19 cellular contexts compared by ENCODE assay signal in genomic region chr11:66859686-66860448, GRCh38.
"Had no signal": no experiment of that assay in that cellular context is flagged by ENCODE, and none has a peak within 500 bp of the region (broad histone marks: within the 10 kb centered on the region; RNA-seq: fewer than 3 reads in every experiment).

No MANE protein-coding gene starts in this region.

- ATAC-seq: esophagus mucosa; left lung; stimulated activated effector memory CD8-positive, alpha-beta T cell treated with anti-CD3 and anti-CD28 coated beads, Interleukin-12 subunit alpha, Interleukin-12 subunit beta, amount 100 ng/mL, for 72 hours; T-cell had no signal

- H3K27ac ChIP-seq: left lung, parathyroid adenoma, thyroid gland, uterus had no signal

- H3K4me1 ChIP-seq: parathyroid adenoma had no signal

- H3K4me1 Mint-ChIP-seq: stimulated activated effector memory CD8-positive, alpha-beta T cell treated with anti-CD3 and anti-CD28 coated beads, Interleukin-12 subunit alpha, Interleukin-12 subunit beta, amount 100 ng/mL, for 72 hours had no signal

- H3K36me3 ChIP-seq: thyroid gland, uterus had no signal

- H3K9me3 Mint-ChIP-seq: activated CD4-positive, alpha-beta T cell treated with anti-CD3 and anti-CD28 coated beads, Interleukin-2, amount 10 ng/mL, durations not matched to agents 24 days and 14 days; brain; endodermal cell; neural crest cell; stimulated activated effector memory CD8-positive, alpha-beta T cell treated with anti-CD3 and anti-CD28 coated beads, Interleukin-12 subunit alpha, Interleukin-12 subunit beta, amount 100 ng/mL, for 72 hours; T-cell; WTC11 had no signal

- H3K36me3 Mint-ChIP-seq: activated naive CD8-positive, alpha-beta T cell; brain; T-cell; WTC11 had no signal

- H3K4me2 ChIP-seq: smooth muscle cell had no signal

- H3K27me3 Mint-ChIP-seq: activated CD4-positive, alpha-beta T cell treated with anti-CD3 and anti-CD28 coated beads, Interleukin-2, amount 10 ng/mL, durations not matched to agents 24 days and 14 days; activated naive CD8-positive, alpha-beta T cell; brain; T-cell had no signal

- H3K9me3 ChIP-seq: left lung, thyroid gland, uterus had no signal

- H3K4me3 ChIP-seq: left lung, smooth muscle cell, thyroid gland, uterus had no signal

- H3K27me3 ChIP-seq: left lung, thyroid gland, uterus had no signal

- H3K27ac Mint-ChIP-seq: activated CD4-positive, alpha-beta T cell treated with anti-CD3 and anti-CD28 coated beads, Interleukin-2, amount 10 ng/mL, durations not matched to agents 24 days and 14 days; activated naive CD8-positive, alpha-beta T cell; endodermal cell; stimulated activated effector memory CD8-positive, alpha-beta T cell treated with anti-CD3 and anti-CD28 coated beads, Interleukin-12 subunit alpha, Interleukin-12 subunit beta, amount 100 ng/mL, for 72 hours; T-cell; WTC11 had no signal

- H3K4me3 Mint-ChIP-seq: activated naive CD8-positive, alpha-beta T cell; endodermal cell; stimulated activated effector memory CD8-positive, alpha-beta T cell treated with anti-CD3 and anti-CD28 coated beads, Interleukin-12 subunit alpha, Interleukin-12 subunit beta, amount 100 ng/mL, for 72 hours; T-cell; WTC11 had no signal

- H2AFZ ChIP-seq: parathyroid adenoma had no signal

- DNase-seq: activated effector memory CD4-positive, alpha-beta T cell treated with Interleukin-2 at 50 U/mL for 16 hours; amygdala; dermis blood vessel endothelial cell; retina; T-cell; T1000; thyroid gland; uterus had no signal

- H3K79me2 ChIP-seq: parathyroid adenoma had no signal

- H3K9ac ChIP-seq: parathyroid adenoma had no signal
